Comparison of ENCODE assay signal across 1 cellular context in the genomic region with DNA sequence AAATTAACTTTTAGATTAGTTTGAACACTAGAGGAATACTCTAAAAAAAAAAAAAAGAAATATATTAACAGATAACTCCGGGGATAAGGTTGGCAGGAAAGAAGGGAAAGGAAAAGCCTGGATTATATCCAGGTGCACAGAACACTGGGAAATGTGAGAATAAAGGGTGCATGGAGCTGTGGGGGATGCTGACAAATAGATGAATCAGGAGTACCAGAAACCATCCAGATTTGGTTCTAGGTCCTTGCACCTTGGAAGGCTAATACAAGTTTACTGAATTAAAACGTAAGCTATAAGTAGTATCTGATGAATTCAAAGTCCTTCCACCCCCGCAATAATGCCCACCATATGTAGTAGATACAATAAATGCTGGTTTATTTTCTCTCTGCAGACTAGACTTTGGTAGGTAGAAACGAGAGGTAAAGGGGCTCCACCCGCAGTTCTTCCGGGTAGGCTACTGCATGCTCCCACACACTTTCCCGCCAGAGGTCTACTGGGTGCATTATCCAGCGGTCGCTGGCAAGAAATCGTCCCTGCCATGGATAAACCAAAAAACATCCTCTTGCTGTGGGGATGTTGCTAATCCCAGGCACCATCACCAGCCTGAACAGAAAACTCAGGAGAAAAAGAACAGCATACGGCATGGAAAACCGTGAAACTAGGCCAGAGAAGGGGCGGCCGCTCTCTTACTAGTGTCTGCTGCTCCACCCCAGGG.
TF ChIP-seq lines count a peak whose summit lies in the region.

No MANE protein-coding gene starts in this region.

TF ChIP-seq in H1, 55 proteins besides CTCF, POLR2A, EP300 and RAD21:
- TF ChIP-seq, protein P1, sequence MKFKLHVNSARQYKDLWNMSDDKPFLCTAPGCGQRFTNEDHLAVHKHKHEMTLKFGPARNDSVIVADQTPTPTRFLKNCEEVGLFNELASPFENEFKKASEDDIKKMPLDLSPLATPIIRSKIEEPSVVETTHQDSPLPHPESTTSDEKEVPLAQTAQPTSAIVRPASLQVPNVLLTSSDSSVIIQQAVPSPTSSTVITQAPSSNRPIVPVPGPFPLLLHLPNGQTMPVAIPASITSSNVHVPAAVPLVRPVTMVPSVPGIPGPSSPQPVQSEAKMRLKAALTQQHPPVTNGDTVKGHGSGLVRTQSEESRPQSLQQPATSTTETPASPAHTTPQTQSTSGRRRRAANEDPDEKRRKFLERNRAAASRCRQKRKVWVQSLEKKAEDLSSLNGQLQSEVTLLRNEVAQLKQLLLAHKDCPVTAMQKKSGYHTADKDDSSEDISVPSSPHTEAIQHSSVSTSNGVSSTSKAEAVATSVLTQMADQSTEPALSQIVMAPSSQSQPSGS (IDR thresholded peaks at IDR 0.05; ENCODE audit: low read length): no peak
- TF ChIP-seq, protein P2, sequence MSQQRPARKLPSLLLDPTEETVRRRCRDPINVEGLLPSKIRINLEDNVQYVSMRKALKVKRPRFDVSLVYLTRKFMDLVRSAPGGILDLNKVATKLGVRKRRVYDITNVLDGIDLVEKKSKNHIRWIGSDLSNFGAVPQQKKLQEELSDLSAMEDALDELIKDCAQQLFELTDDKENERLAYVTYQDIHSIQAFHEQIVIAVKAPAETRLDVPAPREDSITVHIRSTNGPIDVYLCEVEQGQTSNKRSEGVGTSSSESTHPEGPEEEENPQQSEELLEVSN (IDR thresholded peaks at IDR 0.05): peak; percentile 72
- TF ChIP-seq KDM5A (IDR thresholded peaks at IDR 0.05; ENCODE audit: low read length): no peak
- no peak for TF ChIP-seq POU5F1 (IDR thresholded peaks at IDR 0.05; ENCODE audit: low read depth, low read length)
